ENCODE assay signal across 8 cellular contexts in the genomic region with DNA sequence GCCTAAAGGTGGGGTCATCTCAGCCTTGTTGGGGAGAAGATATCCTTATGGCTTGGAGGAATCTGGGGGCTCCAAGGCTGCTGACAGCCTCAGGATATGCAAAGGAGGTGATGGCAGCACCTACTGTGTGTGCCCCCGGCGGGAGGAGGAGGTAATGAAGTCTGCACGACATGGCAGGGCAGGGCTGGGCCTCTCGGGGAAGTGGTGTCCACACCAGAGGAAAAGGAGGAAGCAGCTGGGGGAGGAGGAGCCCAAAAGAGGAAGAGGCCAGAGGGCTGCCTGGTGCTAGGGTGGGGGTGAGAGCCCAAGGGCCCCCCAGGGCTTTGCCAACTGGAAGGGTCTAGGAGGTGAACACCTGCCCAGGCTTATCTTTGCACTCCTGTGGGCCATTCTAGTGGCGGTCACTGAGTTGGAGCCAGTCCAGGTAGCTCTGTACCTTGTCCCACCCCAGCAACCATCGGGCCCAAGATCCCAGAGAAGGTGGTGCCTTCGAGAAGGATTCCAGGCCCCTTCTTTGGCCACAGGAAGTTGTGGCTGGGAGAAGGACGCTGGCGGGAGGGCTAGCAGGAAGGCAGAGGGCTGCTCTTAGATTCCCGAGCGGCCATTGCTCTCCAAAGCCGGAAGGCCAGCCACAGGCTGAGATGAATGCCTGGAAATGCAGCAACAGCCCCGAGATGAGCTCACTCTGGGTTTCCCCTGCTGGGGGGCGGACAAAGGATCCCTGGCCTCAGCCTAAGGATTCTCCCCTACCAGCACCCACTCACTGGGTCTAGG. TPM values are rescaled to one million over a fixed set of nuclear protein-coding genes. Genes with fewer than 3 reads are reported as not detected.
DNase-seq lines count a peak whose midpoint lies in the region; ATAC-seq and TF ChIP-seq lines count a peak whose summit lies in the region.

No MANE protein-coding gene starts in this region.

- H3K4me3 Mint-ChIP-seq in activated CD4-positive, alpha-beta T cell treated with anti-CD3 and anti-CD28 coated beads for 36 hours, result peak overlapping the region; percentile 62

- peak overlapping the region; percentile 97 for H3K27ac ChIP-seq in parathyroid adenoma

- no peak overlapping the region for H3K4me2 ChIP-seq in parathyroid adenoma (ENCODE audit: low read length)

- H3K79me2 ChIP-seq in parathyroid adenoma, result peaks cover 77% of the 10 kb centered on the region

- POLR2A ChIA-PET in activated CD4-positive, alpha-beta T cell treated with anti-CD3 and anti-CD28 coated beads for 36 hours (lab: Charles Lee), result interaction anchor here (0.6 to 1.2 kb wide), 2 partner anchors 17 to 53 kb away, joined by 3 to 5 read pairs; no protein-coding TSS in a partner anchor

- H3K27me3 Mint-ChIP-seq in activated CD4-positive, alpha-beta T cell treated with anti-CD3 and anti-CD28 coated beads for 36 hours, result no peaks in the 10 kb centered on the region

- CTCF ChIA-PET in activated CD4-positive, alpha-beta T cell treated with anti-CD3 and anti-CD28 coated beads for 36 hours (lab: Charles Lee), result interaction anchor here (0.8 to 4.2 kb wide), 11 partner anchors 8 to 94 kb away, joined by 3 to 28 read pairs (median 6); partner anchors contain the start of genes GNAI2 and IFRD2

- intact Hi-C loops in activated CD4-positive, alpha-beta T cell treated with anti-CD3 and anti-CD28 coated beads for 36 hours (cut with DNase I, micrococcal nuclease), result no loop called here

- H2AFZ ChIP-seq in parathyroid adenoma, result no peak overlapping the region

- DNase-seq in activated CD4-positive, alpha-beta T cell treated with anti-CD3 and anti-CD28 coated beads for 36 hours, result peak; percentile 73
- no peak for DNase-seq in activated CD4-positive, alpha-beta T cell treated with anti-CD3 and anti-CD28 coated beads for 1 hour
- DNase-seq in activated T-cell treated with anti-CD3 and anti-CD28 coated beads, Interleukin-2, amount 50 U/mL, for 1 hour, result peak; percentile 34
- DNase-seq in germinal center (ENCODE audit: low spot score), result peak; percentile 79
- DNase-seq in NCI-H345 (lab: John Stamatoyannopoulos, UW), result no peak
- DNase-seq in NK-92 (lab: John Stamatoyannopoulos, UW; ENCODE audit: unreplicated experiment), result no peak

- H3K4me1 ChIP-seq in parathyroid adenoma, result peaks cover 73% of the 10 kb centered on the region

- peaks cover 22% of the 10 kb centered on the region for H3K36me3 Mint-ChIP-seq in activated CD4-positive, alpha-beta T cell treated with anti-CD3 and anti-CD28 coated beads for 36 hours (ENCODE audit: low read depth)

- H3K27me3 ChIP-seq in parathyroid adenoma (ENCODE audit: control insufficient read depth, insufficient read depth, low read length), result no peaks in the 10 kb centered on the region

- peak overlapping the region; percentile 95 for H3K27ac Mint-ChIP-seq in activated CD4-positive, alpha-beta T cell treated with anti-CD3 and anti-CD28 coated beads for 36 hours

- no peak for ATAC-seq in activated CD4-positive, alpha-beta T cell treated with anti-CD3 and anti-CD28 coated beads for 36 hours
- ATAC-seq in HG03025 (IDR thresholded peaks at IDR 0.05; ENCODE audit: low FRiP score, unreplicated experiment), result no peak

- no peaks in the 10 kb centered on the region for H3K9me3 Mint-ChIP-seq in activated CD4-positive, alpha-beta T cell treated with anti-CD3 and anti-CD28 coated beads for 36 hours (ENCODE audit: low read depth)

- H3K36me3 ChIP-seq in parathyroid adenoma (ENCODE audit: control insufficient read depth, insufficient read depth, low read length), result no peaks in the 10 kb centered on the region

- peaks cover 86% of the 10 kb centered on the region for H3K4me1 Mint-ChIP-seq in activated CD4-positive, alpha-beta T cell treated with anti-CD3 and anti-CD28 coated beads for 36 hours

- no peak overlapping the region for H3K9ac ChIP-seq in parathyroid adenoma

- TF ChIP-seq CTCF in parathyroid adenoma (IDR thresholded peaks at IDR 0.05), result no peak

- H3K9me3 ChIP-seq in parathyroid adenoma (ENCODE audit: control insufficient read depth, low read length), result no peaks in the 10 kb centered on the region

- no peak overlapping the region for H3K4me3 ChIP-seq in parathyroid adenoma (ENCODE audit: low read depth, low read length)

RNA-seq across cellular contexts. Expression of gene GNAI2, which starts 7.0 kb away (rescaled TPM):
- total RNA-seq in activated CD4-positive, alpha-beta T cell treated with anti-CD3 and anti-CD28 coated beads for 36 hours, result 100 to 1,000 TPM; 280 to 341 TPM

RNA-seq across cellular contexts. Expression of gene SEMA3B, which starts 26.0 kb away (rescaled TPM):
- total RNA-seq in activated CD4-positive, alpha-beta T cell treated with anti-CD3 and anti-CD28 coated beads for 36 hours, result 1 to 10 TPM; 1.6 to 2.1 TPM

RNA-seq across cellular contexts. Expression of gene LSMEM2, which starts 35.9 kb away (rescaled TPM):
- not detected for total RNA-seq in activated CD4-positive, alpha-beta T cell treated with anti-CD3 and anti-CD28 coated beads for 36 hours

RNA-seq across cellular contexts. Expression of gene SLC38A3, which starts 37.9 kb away (rescaled TPM):
- total RNA-seq in activated CD4-positive, alpha-beta T cell treated with anti-CD3 and anti-CD28 coated beads for 36 hours, result under 1 TPM in 1 of 2 experiments, not detected in 1; 0.12 TPM

RNA-seq across cellular contexts. Expression of gene IFRD2, which starts 49.3 kb away (rescaled TPM):
- 100 to 1,000 TPM; 100 to 125 TPM for total RNA-seq in activated CD4-positive, alpha-beta T cell treated with anti-CD3 and anti-CD28 coated beads for 36 hours

Comparison
In these comparisons a context has a peak if more than half of its experiments do, and no peak if none do; other contexts are left out.
1. DNase-seq: peak in activated CD4-positive, alpha-beta T cell treated with anti-CD3 and anti-CD28 coated beads for 36 hours (single experiment), activated T-cell treated with anti-CD3 and anti-CD28 coated beads, Interleukin-2, amount 50 U/mL, for 1 hour (single experiment) and germinal center (single experiment); none in activated CD4-positive, alpha-beta T cell treated with anti-CD3 and anti-CD28 coated beads for 1 hour (single experiment), NCI-H345 (single experiment) and NK-92 (single experiment).